35 cellular contexts compared by ENCODE assay signal in genomic region chr22:48039326-48039725, GRCh38.
"Had no signal": no experiment of that assay in that cellular context is flagged by ENCODE, and none has a peak within 500 bp of the region (broad histone marks: within the 10 kb centered on the region; RNA-seq: fewer than 3 reads in every experiment).

No MANE protein-coding gene starts in this region.

- H3K4me3 ChIP-seq: ascending aorta, breast epithelium had no signal

- H3K27ac ChIP-seq: ascending aorta, breast epithelium, VCaP had no signal

- H3K4me1 ChIP-seq: ascending aorta, breast epithelium had no signal

- H3K36me3 ChIP-seq: ascending aorta, breast epithelium had no signal

- H3K4me1 Mint-ChIP-seq: activated CD4-positive, alpha-beta T cell treated with anti-CD3 and anti-CD28 coated beads, Interleukin-2, amount 10 ng/mL, durations not matched to agents 24 days and 14 days; activated naive CD4-positive, alpha-beta T cell treated with anti-CD3 and anti-CD28 coated beads, Interleukin-2, amount 10 ng/mL, durations not matched to agents 7 days and 5 days; activated naive CD4-positive, alpha-beta T cell treated with anti-CD3 and anti-CD28 coated beads, Interleukin-2, amount 50 U/mL, for 24 hours; activated naive CD8-positive, alpha-beta T cell treated with anti-CD3 and anti-CD28 coated beads, Interleukin-2, amount 10 ng/mL, durations not matched to agents 7 days and 5 days; activated naive CD8-positive, alpha-beta T cell treated with anti-CD3 and anti-CD28 coated beads, Interleukin-2, amount 50 U/mL, for 24 hours; activated T-helper 17 cell treated with anti-CD3 and anti-CD28 coated beads, Interleukin-2, amount 50 U/mL, for 72 hours had no signal

- H3K27ac Mint-ChIP-seq: activated CD4-positive, alpha-beta memory T cell treated with anti-CD3 and anti-CD28 coated beads for 36 hours; activated CD4-positive, alpha-beta T cell treated with anti-CD3 and anti-CD28 coated beads, Interleukin-2, amount 10 ng/mL, durations not matched to agents 24 days and 14 days; activated CD8-positive, alpha-beta T cell treated with anti-CD3 and anti-CD28 coated beads for 36 hours; activated naive CD4-positive, alpha-beta T cell treated with anti-CD3 and anti-CD28 coated beads, Interleukin-2, amount 10 ng/mL, durations not matched to agents 7 days and 5 days; activated naive CD4-positive, alpha-beta T cell treated with anti-CD3 and anti-CD28 coated beads, Interleukin-2, amount 50 U/mL, for 24 hours; activated naive CD8-positive, alpha-beta T cell; activated naive CD8-positive, alpha-beta T cell treated with anti-CD3 and anti-CD28 coated beads, Interleukin-2, amount 10 ng/mL, durations not matched to agents 7 days and 5 days; activated naive CD8-positive, alpha-beta T cell treated with anti-CD3 and anti-CD28 coated beads, Interleukin-2, amount 50 U/mL, for 24 hours; activated T-cell treated with anti-CD3 and anti-CD28 coated beads, Interleukin-2, amount 50 U/mL, for 72 hours; activated T-helper 1 cell treated with anti-CD3 and anti-CD28 coated beads, Interleukin-12 subunit alpha, Interleukin-12 subunit beta, Interleukin-2, Interleukin-4 antibody, amounts not matched to agents 30 ng/mL and 10 ng/mL and 1 ng/mL, durations not matched to agents 14 hours and 24 hours and 36 hours; activated T-helper 17 cell treated with anti-CD3 and anti-CD28 coated beads, Interleukin-2, amount 50 U/mL, for 72 hours; brain; T-helper 1 cell treated with Interleukin-12 subunit alpha and Interleukin-12 subunit beta and Interleukin-4 antibody, amounts not matched to agents 30 μg/mL and 1 μg/mL, for 36 hours; T-helper 2 cell treated with Interferon-gamma antibody and Interleukin-4, amounts not matched to agents 5 μg/mL and 100 μg/mL, for 36 hours had no signal

- H3K36me3 Mint-ChIP-seq: activated CD4-positive, alpha-beta memory T cell treated with anti-CD3 and anti-CD28 coated beads for 36 hours; activated naive CD4-positive, alpha-beta T cell treated with anti-CD3 and anti-CD28 coated beads, Interleukin-2, amount 10 ng/mL, durations not matched to agents 7 days and 5 days; activated naive CD4-positive, alpha-beta T cell treated with anti-CD3 and anti-CD28 coated beads, Interleukin-2, amount 50 U/mL, for 24 hours; activated naive CD8-positive, alpha-beta T cell; activated naive CD8-positive, alpha-beta T cell treated with anti-CD3 and anti-CD28 coated beads, Interleukin-2, amount 10 ng/mL, durations not matched to agents 7 days and 5 days; brain had no signal

- H3K9me3 ChIP-seq: ascending aorta, breast epithelium had no signal

- ATAC-seq: activated CD8-positive, alpha-beta T cell treated with anti-CD3 and anti-CD28 coated beads for 36 hours; activated naive CD8-positive, alpha-beta T cell treated with anti-CD3 and anti-CD28 coated beads, Interleukin-2, amount 50 U/mL, for 24 hours; activated T-cell treated with anti-CD3 and anti-CD28 coated beads, Interleukin-2, amount 50 U/mL, for 4 hours; activated T-cell treated with anti-CD3 and anti-CD28 coated beads, Interleukin-2, amount 50 U/mL, for 72 hours; activated T-helper 17 cell treated with anti-CD3 and anti-CD28 coated beads, Interleukin-2, amount 50 U/mL, for 72 hours had no signal

- DNase-seq: activated B cell treated with CpG ODN at 0.5 μM for 24 hours; activated CD4-positive, alpha-beta memory T cell treated with anti-CD3 and anti-CD28 coated beads for 36 hours; activated CD4-positive, alpha-beta T cell treated with anti-CD3 and anti-CD28 coated beads for 4 hours; activated CD4-positive, alpha-beta T cell treated with anti-CD3 and anti-CD28 coated beads, Interleukin-2, amount 10 ng/mL, durations not matched to agents 24 days and 14 days; activated CD4-positive, alpha-beta T cell treated with anti-CD3 and anti-CD28 coated beads, Interleukin-2, amount 50 U/mL, for 1 hour; activated CD4-positive, alpha-beta T cell treated with anti-CD3 and anti-CD28 coated beads, Interleukin-2, amount 50 U/mL, for 4 hours; activated CD4-positive, CD25-positive, alpha-beta regulatory T cell treated with anti-CD3 and anti-CD28 coated beads, Interleukin-2, amount 50 U/mL, for 72 hours; activated CD8-positive, alpha-beta memory T cell treated with anti-CD3 and anti-CD28 coated beads, Interleukin-2, amount 50 U/mL, for 4 hours; activated CD8-positive, alpha-beta T cell treated with anti-CD3 and anti-CD28 coated beads for 36 hours; activated effector memory CD4-positive, alpha-beta T cell treated with anti-CD3 and anti-CD28 coated beads, Interleukin-2, amount 50 U/mL, for 16 hours; activated gamma-delta T cell treated with Interleukin-2 at 50 U/mL for 16 hours; activated naive CD4-positive, alpha-beta T cell; activated naive CD4-positive, alpha-beta T cell treated with anti-CD3 and anti-CD28 coated beads, Interleukin-2, amount 10 ng/mL, durations not matched to agents 7 days and 5 days; activated naive CD8-positive, alpha-beta T cell treated with anti-CD3 and anti-CD28 coated beads, Interleukin-2, amount 10 ng/mL, durations not matched to agents 7 days and 5 days; activated naive CD8-positive, alpha-beta T cell treated with anti-CD3 and anti-CD28 coated beads, Interleukin-2, amount 50 U/mL, for 24 hours; activated T-cell treated with anti-CD3 and anti-CD28 coated beads for 4 hours; activated T-cell treated with anti-CD3 and anti-CD28 coated beads, Interleukin-2, amount 50 U/mL, for 1 hour; activated T-cell treated with anti-CD3 and anti-CD28 coated beads, Interleukin-2, amount 50 U/mL, for 4 hours; activated T-cell treated with anti-CD3 and anti-CD28 coated beads, Interleukin-2, amount 50 U/mL, for 72 hours; amygdala; anterior cingulate cortex; central memory CD4-positive, alpha-beta T cell; T-helper 1 cell; T-helper 2 cell; T-helper 9 cell had no signal

- H3K27me3 ChIP-seq: ascending aorta had no signal

- H3K9me3 Mint-ChIP-seq: activated CD4-positive, alpha-beta memory T cell treated with anti-CD3 and anti-CD28 coated beads for 36 hours; activated CD4-positive, alpha-beta T cell treated with anti-CD3 and anti-CD28 coated beads, Interleukin-2, amount 10 ng/mL, durations not matched to agents 24 days and 14 days; activated CD8-positive, alpha-beta T cell treated with anti-CD3 and anti-CD28 coated beads for 36 hours; activated naive CD4-positive, alpha-beta T cell treated with anti-CD3 and anti-CD28 coated beads, Interleukin-2, amount 10 ng/mL, durations not matched to agents 7 days and 5 days; activated naive CD4-positive, alpha-beta T cell treated with anti-CD3 and anti-CD28 coated beads, Interleukin-2, amount 50 U/mL, for 24 hours; activated naive CD8-positive, alpha-beta T cell treated with anti-CD3 and anti-CD28 coated beads, Interleukin-2, amount 10 ng/mL, durations not matched to agents 7 days and 5 days; activated naive CD8-positive, alpha-beta T cell treated with anti-CD3 and anti-CD28 coated beads, Interleukin-2, amount 50 U/mL, for 24 hours; activated T-cell treated with anti-CD3 and anti-CD28 coated beads, Interleukin-2, amount 50 U/mL, for 4 hours; activated T-cell treated with anti-CD3 and anti-CD28 coated beads, Interleukin-2, amount 50 U/mL, for 72 hours; activated T-helper 1 cell treated with anti-CD3 and anti-CD28 coated beads, Interleukin-12 subunit alpha, Interleukin-12 subunit beta, Interleukin-2, Interleukin-4 antibody, amounts not matched to agents 30 ng/mL and 10 ng/mL and 1 ng/mL, durations not matched to agents 14 hours and 24 hours and 36 hours; activated T-helper 17 cell treated with anti-CD3 and anti-CD28 coated beads, Interleukin-2, amount 50 U/mL, for 72 hours; T-helper 1 cell treated with Interleukin-12 subunit alpha and Interleukin-12 subunit beta and Interleukin-4 antibody, amounts not matched to agents 30 μg/mL and 1 μg/mL, for 36 hours; T-helper 2 cell treated with Interferon-gamma antibody and Interleukin-4, amounts not matched to agents 5 μg/mL and 100 μg/mL, for 36 hours had no signal

- H3K4me3 Mint-ChIP-seq: activated B cell treated with CpG ODN at 0.5 μM for 24 hours; activated CD4-positive, alpha-beta memory T cell treated with anti-CD3 and anti-CD28 coated beads for 36 hours; activated CD4-positive, alpha-beta T cell treated with anti-CD3 and anti-CD28 coated beads, Interleukin-2, amount 10 ng/mL, durations not matched to agents 24 days and 14 days; activated CD8-positive, alpha-beta T cell treated with anti-CD3 and anti-CD28 coated beads for 36 hours; activated naive CD4-positive, alpha-beta T cell treated with anti-CD3 and anti-CD28 coated beads, Interleukin-2, amount 10 ng/mL, durations not matched to agents 7 days and 5 days; activated naive CD4-positive, alpha-beta T cell treated with anti-CD3 and anti-CD28 coated beads, Interleukin-2, amount 50 U/mL, for 24 hours; activated naive CD8-positive, alpha-beta T cell; activated naive CD8-positive, alpha-beta T cell treated with anti-CD3 and anti-CD28 coated beads, Interleukin-2, amount 10 ng/mL, durations not matched to agents 7 days and 5 days; activated naive CD8-positive, alpha-beta T cell treated with anti-CD3 and anti-CD28 coated beads, Interleukin-2, amount 50 U/mL, for 24 hours; activated T-cell treated with anti-CD3 and anti-CD28 coated beads, Interleukin-2, amount 50 U/mL, for 4 hours; activated T-cell treated with anti-CD3 and anti-CD28 coated beads, Interleukin-2, amount 50 U/mL, for 72 hours; activated T-helper 1 cell treated with anti-CD3 and anti-CD28 coated beads, Interleukin-12 subunit alpha, Interleukin-12 subunit beta, Interleukin-2, Interleukin-4 antibody, amounts not matched to agents 30 ng/mL and 10 ng/mL and 1 ng/mL, durations not matched to agents 14 hours and 24 hours and 36 hours; activated T-helper 17 cell treated with anti-CD3 and anti-CD28 coated beads, Interleukin-2, amount 50 U/mL, for 72 hours; brain; T-helper 1 cell treated with Interleukin-12 subunit alpha and Interleukin-12 subunit beta and Interleukin-4 antibody, amounts not matched to agents 30 μg/mL and 1 μg/mL, for 36 hours; T-helper 2 cell treated with Interferon-gamma antibody and Interleukin-4, amounts not matched to agents 5 μg/mL and 100 μg/mL, for 36 hours had no signal
